In genomic region chr21:17428484-17428869, GRCh38 we compare ENCODE assay signal across 12 cellular contexts.
DNase-seq lines count a peak whose midpoint lies in the region; ATAC-seq, FAIRE-seq and TF ChIP-seq lines count a peak whose summit lies in the region.
"Had no signal": no experiment of that assay in that cellular context is flagged by ENCODE, and none has a peak within 500 bp of the region (broad histone marks: within the 10 kb centered on the region; RNA-seq: fewer than 3 reads in every experiment).

No MANE protein-coding gene starts in this region.

- H3K9me3 ChIP-seq in adrenal gland (replicated peaks in 1 of 3) = no peaks in the 10 kb centered on the region

- CTCF ChIA-PET in activated CD8-positive, alpha-beta T cell treated with anti-CD3 and anti-CD28 coated beads for 36 hours (lab: Charles Lee) = no interaction called here

- 77 to 92% (median 87%) methylated on average over 5 of the region's 5 CpGs for WGBS in adrenal gland, 4 donors

- no peak for FAIRE-seq in GM12892 (lab: Jason Lieb, UNC)
- FAIRE-seq: islet of Langerhans had no signal

- ATAC-seq in GM19438 (IDR thresholded peaks at IDR 0.05; ENCODE audit: low read depth, unreplicated experiment) (peak; percentile 86), HG02870 (IDR thresholded peaks at IDR 0.05; ENCODE audit: unreplicated experiment) (peak; percentile 44), HG03469 (IDR thresholded peaks at IDR 0.05; ENCODE audit: unreplicated experiment) (peak; percentile 46)
- no peak for ATAC-seq in activated CD8-positive, alpha-beta T cell treated with anti-CD3 and anti-CD28 coated beads for 36 hours
- ATAC-seq: naive thymus-derived CD8-positive, alpha-beta T cell had no signal

- no peak for TF ChIP-seq POLR2A in adrenal gland (IDR thresholded peaks at IDR 0.05)
- no peak for TF ChIP-seq POLR2A in GM12892 (IDR thresholded peaks at IDR 0.05; ENCODE audit: low read depth, low read length)

- no peaks in the 10 kb centered on the region for H3K27me3 Mint-ChIP-seq in activated CD8-positive, alpha-beta T cell treated with anti-CD3 and anti-CD28 coated beads for 36 hours

- no peaks in the 10 kb centered on the region for H3K4me1 ChIP-seq in adrenal gland (replicated peaks in 1 of 2)

- no peaks in the 10 kb centered on the region for H3K4me1 Mint-ChIP-seq in activated CD8-positive, alpha-beta T cell treated with anti-CD3 and anti-CD28 coated beads for 36 hours (ENCODE audit: low read depth)
- H3K4me1 Mint-ChIP-seq: central memory CD8-positive, alpha-beta T cell; naive thymus-derived CD8-positive, alpha-beta T cell had no signal

- POLR2A ChIA-PET in activated CD8-positive, alpha-beta T cell treated with anti-CD3 and anti-CD28 coated beads for 36 hours (lab: Charles Lee) = no interaction called here

- H3K36me3 ChIP-seq in adrenal gland (replicated peaks in 1 of 2) = no peaks in the 10 kb centered on the region

- H3K36me3 Mint-ChIP-seq in activated CD8-positive, alpha-beta T cell treated with anti-CD3 and anti-CD28 coated beads for 36 hours (ENCODE audit: low read depth) = no peaks in the 10 kb centered on the region

- H3K4me3 Mint-ChIP-seq in activated CD8-positive, alpha-beta T cell treated with anti-CD3 and anti-CD28 coated beads for 36 hours = no peak overlapping the region
- H3K4me3 Mint-ChIP-seq: central memory CD8-positive, alpha-beta T cell; H9; naive thymus-derived CD8-positive, alpha-beta T cell had no signal

- H3K9me3 Mint-ChIP-seq in activated CD8-positive, alpha-beta T cell treated with anti-CD3 and anti-CD28 coated beads for 36 hours = no peaks in the 10 kb centered on the region
- H3K9me3 Mint-ChIP-seq: central memory CD8-positive, alpha-beta T cell had no signal

- H3K4me3 ChIP-seq in GM12864 (ENCODE audit: low read depth, low read length) (no peak overlapping the region), adrenal gland (no peak overlapping the region)

- no peak overlapping the region for H3K27ac Mint-ChIP-seq in activated CD8-positive, alpha-beta T cell treated with anti-CD3 and anti-CD28 coated beads for 36 hours
- H3K27ac Mint-ChIP-seq: H9 had no signal

- DNase-seq in GM12864 (ENCODE audit: low read depth) = peak; percentile 52
- no peak for DNase-seq in adrenal gland
- no peak for DNase-seq in activated effector memory CD4-positive, alpha-beta T cell treated with anti-CD3 and anti-CD28 coated beads, Interleukin-2, amount 50 U/mL, for 16 hours
- DNase-seq in activated CD8-positive, alpha-beta T cell treated with anti-CD3 and anti-CD28 coated beads for 36 hours = no peak
- no peak for DNase-seq in GM12892 (ENCODE audit: insufficient read length)
- DNase-seq: H9; naive thymus-derived CD8-positive, alpha-beta T cell had no signal

- H3K27ac ChIP-seq in adrenal gland = no peak overlapping the region

- TF ChIP-seq CTCF in GM12864 (IDR thresholded peaks at IDR 0.05; ENCODE audit: low read depth, low read length, missing control alignments) = no peak
- TF ChIP-seq CTCF in adrenal gland (IDR thresholded peaks at IDR 0.05) = no peak
- TF ChIP-seq CTCF in activated CD8-positive, alpha-beta T cell treated with anti-CD3 and anti-CD28 coated beads for 36 hours (IDR thresholded peaks at IDR 0.05) = no peak

- no peaks in the 10 kb centered on the region for H3K27me3 ChIP-seq in adrenal gland

- intact Hi-C loops in adrenal gland (cut with DNase I) = no loop called here
- intact Hi-C loops in activated CD8-positive, alpha-beta T cell treated with anti-CD3 and anti-CD28 coated beads for 36 hours (cut with micrococcal nuclease) = no loop called here
